Comparison of ENCODE assay signal across 13 cellular contexts in the genomic region with DNA sequence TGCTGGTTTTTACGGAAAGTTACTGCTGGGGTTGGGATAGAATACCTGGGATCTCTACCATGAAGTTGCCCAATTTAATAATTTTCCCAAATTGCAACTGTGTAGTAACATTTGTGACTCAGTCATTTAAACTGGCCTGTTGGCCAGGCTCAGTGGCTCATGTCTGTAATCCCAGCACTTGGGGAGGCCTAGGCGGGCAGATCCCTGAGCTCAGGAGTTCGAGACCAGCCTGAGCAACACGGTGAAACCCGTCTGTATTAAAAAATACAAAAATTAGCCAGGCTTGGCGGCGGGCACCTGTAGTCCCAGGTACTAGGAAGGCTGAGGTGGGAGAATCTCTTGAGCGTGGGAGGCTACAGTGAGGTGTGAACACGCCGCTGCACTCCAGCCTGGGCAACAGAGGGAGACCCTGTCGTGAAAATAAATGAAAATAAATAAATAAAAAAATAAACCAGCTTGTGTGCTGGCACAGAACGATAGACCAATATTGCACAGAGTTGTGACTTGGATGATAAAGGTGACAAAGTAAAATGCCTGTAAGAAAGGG.
DNase-seq lines count a peak whose midpoint lies in the region; ATAC-seq and TF ChIP-seq lines count a peak whose summit lies in the region.
"Had no signal": no experiment of that assay in that cellular context is flagged by ENCODE, and none has a peak within 500 bp of the region (broad histone marks: within the 10 kb centered on the region; RNA-seq: fewer than 3 reads in every experiment).

No MANE protein-coding gene starts in this region.

- peak overlapping the region in 8 of 11 experiments; percentile 3 to 66 (median 32); a peak in 9 of 22 replicates for H3K9ac ChIP-seq in BLaER1 treated with 17β-estradiol and CSF1 and Interleukin-3, amounts not matched to agents 10 nM and 100 nM

- H3K36me3 ChIP-seq in BLaER1 treated with 17β-estradiol and CSF1 and Interleukin-3, amounts not matched to agents 10 nM and 100 nM, result no peaks in the 10 kb centered on the region
- H3K36me3 ChIP-seq in ascending aorta (no peaks in the 10 kb centered on the region), hepatocyte (replicated peaks; ENCODE audit: insufficient read depth, low read depth) (no peaks in the 10 kb centered on the region), psoas muscle (ENCODE audit: insufficient read depth in 1 of 2, low read depth in 1 of 2) (no peaks in the 10 kb centered on the region)
- H3K36me3 ChIP-seq: SJCRH30 had no signal

- H3K9me2 ChIP-seq in hepatocyte (replicated peaks; ENCODE audit: insufficient read depth), result no peaks in the 10 kb centered on the region

- peak in 1 of 2 donors; percentile 73 for DNase-seq in ascending aorta (ENCODE audit: low spot score in 2 of 2)
- DNase-seq in hepatocyte (ENCODE audit: low spot score), result no peak
- DNase-seq in psoas muscle, result peak; percentile 30 to 66
- DNase-seq in NOMO-1 treated with dmso at 0.1 percent for 144 hours (lab: John Stamatoyannopoulos, UW; ENCODE audit: unreplicated experiment), result no peak
- no peak for DNase-seq in NCI-H524 (lab: John Stamatoyannopoulos, UW)
- DNase-seq: activated B cell treated with CpG ODN at 0.5 μM for 24 hours; activated T-cell treated with anti-CD3 and anti-CD28 coated beads, Interleukin-2, amount 50 U/mL, for 48 hours; NCI-H226 had no signal

- H3K4me1 ChIP-seq in BLaER1 treated with 17β-estradiol and CSF1 and Interleukin-3, amounts not matched to agents 10 nM and 100 nM, result peaks cover 63 to 100% (median 97%) of the 10 kb centered on the region in 10 experiments
- H3K4me1 ChIP-seq in ascending aorta (peaks cover 4 to 13% of the 10 kb centered on the region in 2 donors), hepatocyte (ENCODE audit: insufficient read depth) (peaks cover 36% of the 10 kb centered on the region), psoas muscle (peaks cover 40% of the 10 kb centered on the region)

- no peak for TF ChIP-seq CTCF in ascending aorta (IDR thresholded peaks at IDR 0.05)
- TF ChIP-seq CTCF in hepatocyte (IDR thresholded peaks at IDR 0.05; ENCODE audit: poor library complexity), result no peak
- no peak for TF ChIP-seq CTCF in psoas muscle (IDR thresholded peaks at IDR 0.05)

- H3K9me3 ChIP-seq in BLaER1 treated with 17β-estradiol and CSF1 and Interleukin-3, amounts not matched to agents 10 nM and 100 nM (replicated peaks in 1 of 11), result peaks cover 0 to 24% (median 5%) of the 10 kb centered on the region in 11 experiments; a peak in 6 of 22 replicates
- no peaks in the 10 kb centered on the region for H3K9me3 ChIP-seq in ascending aorta
- H3K9me3 ChIP-seq in hepatocyte (ENCODE audit: low read depth), result no peaks in the 10 kb centered on the region
- H3K9me3 ChIP-seq in psoas muscle, result no peaks in the 10 kb centered on the region
- H3K9me3 ChIP-seq: SJCRH30 had no signal

- peak overlapping the region in 2 of 10 experiments; percentile 4; a peak in 2 of 20 replicates for H3K4me3 ChIP-seq in BLaER1 treated with 17β-estradiol and CSF1 and Interleukin-3, amounts not matched to agents 10 nM and 100 nM
- H3K4me3 ChIP-seq in ascending aorta, result no peak overlapping the region
- H3K4me3 ChIP-seq in hepatocyte, result no peak overlapping the region
- H3K4me3 ChIP-seq in psoas muscle, result no peak overlapping the region

- whole genome bisulfite sequencing in hepatocyte (ENCODE audit: low lambda C conversion rate, missing lambda C conversion rate), result 96% methylated on average over 12 of the region's 12 CpGs
- WGBS in psoas muscle, 3 donors, result 74 to 78% (median 75%) methylated on average over 12 of the region's 12 CpGs

- ATAC-seq in psoas muscle (peak in 2 of 4 donors; percentile 70 to 72), HG03457 (IDR thresholded peaks at IDR 0.05; ENCODE audit: unreplicated experiment) (no peak), GM21360 (IDR thresholded peaks at IDR 0.05; ENCODE audit: unreplicated experiment) (no peak)

- H2AFZ ChIP-seq in hepatocyte, result no peak overlapping the region

- H3K27ac ChIP-seq in BLaER1 treated with 17β-estradiol and CSF1 and Interleukin-3, amounts not matched to agents 10 nM and 100 nM, result peak overlapping the region in 8 of 11 experiments; percentile 35 to 80 (median 60); a peak in 16 of 22 replicates
- H3K27ac ChIP-seq in ascending aorta (peak overlapping the region; percentile 77 to 82), hepatocyte (peak overlapping the region; percentile 52), psoas muscle (peak overlapping the region; percentile 81)
- H3K27ac ChIP-seq: HL-60 had no signal

- H3K4me2 ChIP-seq in BLaER1 treated with 17β-estradiol and CSF1 and Interleukin-3, amounts not matched to agents 10 nM and 100 nM, result peak overlapping the region; percentile 67 to 86 (median 78)
- peak overlapping the region; percentile 24 for H3K4me2 ChIP-seq in hepatocyte

- intact Hi-C loops in ascending aorta (cut with DNase I), result loop anchor here (2.0 to 10.0 kb wide), 5 partner anchors 160 to 575 kb away; a partner anchor contains a TSS
- intact Hi-C loops in psoas muscle (cut with DNase I), result loop anchor here (2.0 to 10.0 kb wide), 5 partner anchors 152 to 1232 kb away; no protein-coding TSS in a partner anchor

- H4K20me1 ChIP-seq in BLaER1 treated with 17β-estradiol and CSF1 and Interleukin-3, amounts not matched to agents 10 nM and 100 nM, result no peaks in the 10 kb centered on the region
- no peaks in the 10 kb centered on the region for H4K20me1 ChIP-seq in hepatocyte (ENCODE audit: insufficient read depth, poor library complexity, severe bottlenecking)

- no peaks in the 10 kb centered on the region; a peak in 1 of 22 replicates for H3K27me3 ChIP-seq in BLaER1 treated with 17β-estradiol and CSF1 and Interleukin-3, amounts not matched to agents 10 nM and 100 nM
- H3K27me3 ChIP-seq in ascending aorta (no peaks in the 10 kb centered on the region), hepatocyte (no peaks in the 10 kb centered on the region), psoas muscle (ENCODE audit: insufficient read depth in 3 of 3, low read length in 2 of 3) (no peaks in the 10 kb centered on the region)
- H3K27me3 ChIP-seq: SJCRH30 had no signal

- no peaks in the 10 kb centered on the region for H3K79me2 ChIP-seq in hepatocyte

Comparison
In these comparisons a context has a peak if more than half of its experiments do, and no peak if none do; other contexts are left out.
1. DNase-seq: peak in psoas muscle (2 of 2); none in hepatocyte (single experiment), NOMO-1 treated with dmso at 0.1 percent for 144 hours (single experiment) and NCI-H524 (0 of 2).
2. Peak in every context shown above with its lines, with median percentiles within 50 percentile points of each other: H3K27ac ChIP-seq.